ENCODE assay signal across 7 cellular contexts in the genomic region with DNA sequence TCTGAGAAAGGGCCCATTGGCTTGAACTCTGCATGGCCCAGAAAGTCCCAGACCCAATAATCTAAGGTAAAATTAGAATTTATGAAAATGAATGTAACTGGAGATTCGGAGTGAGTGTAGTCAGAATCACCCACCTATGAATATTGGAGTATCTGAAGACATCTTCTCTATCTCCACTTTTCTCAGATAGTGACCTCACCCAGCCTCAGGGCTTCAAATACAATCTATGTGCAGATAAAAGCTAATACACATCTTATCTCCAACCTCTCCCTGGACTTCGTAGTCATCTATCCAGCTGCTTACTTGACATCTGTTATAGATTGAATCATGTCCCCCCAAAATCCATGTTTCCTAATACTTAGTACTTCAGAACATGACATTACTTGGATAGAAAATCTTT.
"Had no signal": no experiment of that assay in that cellular context is flagged by ENCODE, and none has a peak within 500 bp of the region (broad histone marks: within the 10 kb centered on the region; RNA-seq: fewer than 3 reads in every experiment).

No MANE protein-coding gene starts in this region.

- H3K27ac ChIP-seq: GM23248 had no signal

- H2AFZ ChIP-seq: GM23248, GM23338 had no signal

- H3K36me3 ChIP-seq: HAP-1 had no signal

- H3K9me3 ChIP-seq: HAP-1 had no signal

- H3K4me2 ChIP-seq: GM23338 had no signal

- H3K4me3 ChIP-seq: GM23248, GM23338, HAP-1 had no signal

- H3K4me1 ChIP-seq: HAP-1 had no signal

- H3K9ac ChIP-seq: GM23248 had no signal

- DNase-seq: GM23248, GOT3, H7, H9, HFFc6 had no signal
